Comparison of ENCODE assay signal across 8 cellular contexts in the genomic region with DNA sequence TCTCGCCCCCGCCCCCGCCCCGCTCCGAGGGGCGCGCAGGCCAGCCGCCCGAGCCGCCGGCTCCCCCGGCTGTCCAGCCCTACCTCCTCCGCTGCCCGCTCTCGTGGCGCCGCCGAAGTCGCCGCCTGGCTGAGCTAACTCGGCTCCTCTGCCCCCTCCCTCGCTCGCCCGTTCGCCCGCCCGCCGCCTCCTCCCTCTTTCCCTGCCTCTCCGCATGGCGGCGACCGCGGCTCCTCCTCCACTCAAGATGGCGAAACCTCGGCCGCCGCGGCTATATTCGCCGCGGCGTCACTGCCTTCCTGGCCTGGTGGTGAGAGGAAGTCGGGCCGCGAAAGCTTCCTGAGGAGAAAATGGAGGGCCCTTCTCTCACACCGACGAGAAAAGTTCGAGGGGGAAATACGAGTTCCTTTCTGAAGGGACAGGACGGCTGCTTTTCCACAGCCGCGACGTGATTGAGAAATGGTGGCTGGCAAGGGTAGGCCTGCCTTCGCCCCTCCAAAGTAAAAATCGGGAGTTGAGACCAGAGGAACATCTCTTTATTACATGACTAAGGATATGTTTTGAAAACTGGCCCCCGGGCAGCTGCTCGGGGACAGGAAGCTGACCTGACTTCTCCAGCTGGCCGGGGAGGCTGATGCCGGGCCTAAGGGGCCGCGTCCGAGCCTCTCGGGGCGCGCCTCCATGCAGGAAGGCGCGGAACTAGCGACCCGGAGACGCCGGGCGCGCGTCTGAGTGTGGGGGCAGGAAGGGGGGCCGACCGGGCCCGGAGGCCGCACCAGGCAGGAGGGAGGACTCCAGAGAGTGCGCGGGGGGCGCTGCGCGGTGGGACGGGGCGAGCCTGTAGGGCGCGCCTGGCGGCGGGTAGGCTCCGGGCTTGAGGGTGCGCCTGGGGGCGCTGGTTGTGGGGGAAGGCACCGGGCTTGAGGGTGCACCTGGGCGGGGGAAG. TPM values are rescaled to one million over a fixed set of nuclear protein-coding genes. Genes with fewer than 3 reads are reported as not detected.
A peak's percentile ranks its signal among the peaks of the same experiment; 100 is the strongest.
DNase-seq lines count a peak whose midpoint lies in the region; ATAC-seq, FAIRE-seq and TF ChIP-seq lines count a peak whose summit lies in the region.

A gene with protein sequence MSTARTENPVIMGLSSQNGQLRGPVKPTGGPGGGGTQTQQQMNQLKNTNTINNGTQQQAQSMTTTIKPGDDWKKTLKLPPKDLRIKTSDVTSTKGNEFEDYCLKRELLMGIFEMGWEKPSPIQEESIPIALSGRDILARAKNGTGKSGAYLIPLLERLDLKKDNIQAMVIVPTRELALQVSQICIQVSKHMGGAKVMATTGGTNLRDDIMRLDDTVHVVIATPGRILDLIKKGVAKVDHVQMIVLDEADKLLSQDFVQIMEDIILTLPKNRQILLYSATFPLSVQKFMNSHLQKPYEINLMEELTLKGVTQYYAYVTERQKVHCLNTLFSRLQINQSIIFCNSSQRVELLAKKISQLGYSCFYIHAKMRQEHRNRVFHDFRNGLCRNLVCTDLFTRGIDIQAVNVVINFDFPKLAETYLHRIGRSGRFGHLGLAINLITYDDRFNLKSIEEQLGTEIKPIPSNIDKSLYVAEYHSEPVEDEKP (minus strand): TSS at position 150 of the 946 bp plus-strand sequence. CDS start 4,913 bp downstream, outside the sequence.

- peaks cover 5% of the 10 kb centered on the region for H4K20me1 ChIP-seq in keratinocyte (ENCODE audit: control insufficient read depth, extremely low read depth, insufficient read depth, low read length)

- peak within 1 kb of the TSS; percentile 91 for H3K27ac ChIP-seq in keratinocyte (ENCODE audit: control insufficient read depth, insufficient read depth, low read length)

- H3K27ac Mint-ChIP-seq in central memory CD8-positive, alpha-beta T cell (ENCODE audit: low read depth): peak within 1 kb of the TSS; percentile 96

- peaks cover 45% of the 10 kb centered on the region for H3K36me3 Mint-ChIP-seq in central memory CD8-positive, alpha-beta T cell (ENCODE audit: insufficient read depth)

- H3K4me3 Mint-ChIP-seq in central memory CD8-positive, alpha-beta T cell: peak within 1 kb of the TSS; percentile 95

- H3K9me3 Mint-ChIP-seq in central memory CD8-positive, alpha-beta T cell: no peaks in the 10 kb centered on the region

- no peaks in the 10 kb centered on the region for H3K27me3 ChIP-seq in keratinocyte (ENCODE audit: control insufficient read depth, extremely low read depth, insufficient read depth, low read length)

- peaks cover 15% of the 10 kb centered on the region for H3K4me1 ChIP-seq in keratinocyte (ENCODE audit: control insufficient read depth, extremely low read depth, insufficient read depth, low read length)

- peak within 1 kb of the TSS; percentile 89 for H3K4me2 ChIP-seq in keratinocyte (ENCODE audit: control insufficient read depth, extremely low read depth, insufficient read depth, low read depth, low read length)

- peaks cover 48% of the 10 kb centered on the region for H3K79me2 ChIP-seq in keratinocyte (ENCODE audit: control insufficient read depth, insufficient read depth, low read length)

- H3K27me3 Mint-ChIP-seq in central memory CD8-positive, alpha-beta T cell: no peaks in the 10 kb centered on the region

- H3K9me1 ChIP-seq in keratinocyte (ENCODE audit: control insufficient read depth, extremely low read depth, insufficient read depth, low read length): no peaks in the 10 kb centered on the region

- ATAC-seq in GM18505 (IDR thresholded peaks at IDR 0.05; ENCODE audit: unreplicated experiment) (no peak), HG03108 (IDR thresholded peaks at IDR 0.05; ENCODE audit: unreplicated experiment) (peak; percentile 26), GM18861 (IDR thresholded peaks at IDR 0.05; ENCODE audit: unreplicated experiment) (no peak)
- peak; percentile 60 for ATAC-seq in central memory CD8-positive, alpha-beta T cell (replicated peaks; ENCODE audit: extremely low read depth, poor library complexity, severe bottlenecking)

- H3K9ac ChIP-seq in keratinocyte (ENCODE audit: control insufficient read depth, extremely low read depth, insufficient read depth, low read length): peak within 1 kb of the TSS; percentile 98

- peak; percentile 92 for TF ChIP-seq POLR2A in GM18505 (IDR thresholded peaks at IDR 0.05; ENCODE audit: borderline replicate concordance, extremely low read depth, insufficient read depth, insufficient read length)

- TF ChIP-seq CTCF in keratinocyte (optimal IDR thresholded peaks at IDR 0.05 in 1 of 3, IDR thresholded peaks at IDR 0.05 in 1 of 3, conservative IDR thresholded peaks at IDR 0.05 in 1 of 3; ENCODE audit: extremely low read depth in 1 of 3, insufficient read depth in 2 of 3, low read length in 3 of 3): peak in 2 of 3 experiments; percentile 43 to 53

- dilution Hi-C loops in keratinocyte (cut with MboI; ENCODE audit: extremely low pct_ligation_motif_present, low sequenced_read_pairs): no loop called here

- H3K4me3 ChIP-seq in keratinocyte (ENCODE audit: control insufficient read depth in 2 of 3, extremely low read depth in 1 of 3, insufficient read depth in 2 of 3, low read depth in 1 of 3, low read length in 3 of 3): peak within 1 kb of the TSS; percentile 72 to 91 (median 74)

- no peaks in the 10 kb centered on the region for H3K36me3 ChIP-seq in keratinocyte (ENCODE audit: control insufficient read depth in 2 of 2, extremely low read depth in 1 of 2, insufficient read depth in 2 of 2, low read length in 2 of 2)

- DNase-seq in NCI-H345 (lab: John Stamatoyannopoulos, UW): peak; percentile 83
- peak; percentile 93 for DNase-seq in activated CD4-positive, CD25-positive, alpha-beta regulatory T cell treated with anti-CD3 and anti-CD28 coated beads, Interleukin-2, amount 50 U/mL, for 72 hours
- peak; percentile 83 to 86 for DNase-seq in central memory CD8-positive, alpha-beta T cell (ENCODE audit: low spot score in 2 of 2)
- DNase-seq in keratinocyte (ENCODE audit: low read depth, low spot score): no peak
- DNase-seq in stimulated activated CD4-positive, alpha-beta T cell treated with anti-CD3 and anti-CD28 coated beads, Interleukin-12 subunit alpha, Interleukin-12 subunit beta, amount 100 ng/mL, for 4 hours: peak; percentile 88

- H2AFZ ChIP-seq in keratinocyte (ENCODE audit: control insufficient read depth, low read length): peak within 1 kb of the TSS; percentile 90

- no peak for FAIRE-seq in keratinocyte (lab: Jason Lieb, UNC)

- peaks cover 32% of the 10 kb centered on the region for H3K4me1 Mint-ChIP-seq in central memory CD8-positive, alpha-beta T cell

- no peaks in the 10 kb centered on the region for H3K9me3 ChIP-seq in keratinocyte (ENCODE audit: control insufficient read depth, low read depth, low read length)

RNA-seq across cellular contexts. Expression of the gene that starts here (rescaled TPM):
- 42.7 to 58.0 TPM (median 51.4 TPM) in 3 replicates for polyA plus RNA-seq in keratinocyte
- 41.3 TPM for polyA plus RNA-seq in keratinocyte (2011; ENCODE audit: low read depth)
- 18.5 and 40.4 TPM in 2 replicates for polyA plus RNA-seq in keratinocyte (2011; cell fraction: cytosol; rRNA removed)
- 46.1 and 58.6 TPM in 2 replicates for polyA plus RNA-seq in keratinocyte (2011; cell fraction: nucleus; rRNA removed)
- polyA plus RNA-seq in keratinocyte (2012; ENCODE audit: low replicate concordance): 36.8 and 51.7 TPM in 2 replicates
- polyA minus RNA-seq in keratinocyte: 34.1 to 260 TPM (median 149 TPM) in 3 replicates
- 74.4 TPM for polyA minus RNA-seq in keratinocyte (2011; cell fraction: cytosol; rRNA and poly(A)+ RNA removed)
- 90.0 and 213 TPM in 2 replicates for polyA minus RNA-seq in keratinocyte (2011; cell fraction: nucleus; rRNA and poly(A)+ RNA removed)

Comparison
In these comparisons a context has a peak if more than half of its experiments do, and no peak if none do; other contexts are left out.
1. ATAC-seq: peak in HG03108 (single experiment) and central memory CD8-positive, alpha-beta T cell (single experiment); none in GM18505 (single experiment) and GM18861 (single experiment).